ENCODE assay signal across 8 cellular contexts in genomic region chr19:50329146-50329925, GRCh38. TPM values are rescaled to one million over a fixed set of nuclear protein-coding genes. Genes with fewer than 3 reads are reported as not detected.
DNase-seq lines count a peak whose midpoint lies in the region; ATAC-seq, FAIRE-seq and TF ChIP-seq lines count a peak whose summit lies in the region.

KCNC3 (minus strand) TSS chr19:50329377; CDS start chr19:50329082, 295 bp downstream.

- TF ChIP-seq POLR2A in GM19193 (IDR thresholded peaks at IDR 0.05; ENCODE audit: extremely low read depth, insufficient read depth, insufficient read length) (peak; percentile 71), endothelial cell of umbilical vein (IDR thresholded peaks at IDR 0.05; ENCODE audit: low read depth, low read length) (no peak)

- H3K4me3 ChIP-seq in endothelial cell of umbilical vein (replicated peaks in 1 of 3; ENCODE audit: insufficient read depth in 1 of 3, low read depth in 1 of 3, low read length in 3 of 3) (peak within 1 kb of the TSS; percentile 28 to 42 (median 31)), mesodermal cell (ENCODE audit: extremely low read depth, insufficient read depth, low read length, poor library complexity, severe bottlenecking) (peak within 1 kb of the TSS; percentile 40)

- no peaks in the 10 kb centered on the region for H3K79me2 ChIP-seq in endothelial cell of umbilical vein (ENCODE audit: control insufficient read depth, insufficient read depth, low read length)

- no peak for TF ChIP-seq CTCF in endothelial cell of umbilical vein (IDR thresholded peaks at IDR 0.05; ENCODE audit: extremely low read depth in 1 of 2, insufficient read depth in 1 of 2, low read depth in 1 of 2, low read length in 2 of 2)

- POLR2A ChIA-PET in endothelial cell of umbilical vein (lab: Charles Lee) = interaction anchor here (0.8 kb wide), 1 partner anchor 182 kb away, joined by 5 read pairs; the partner anchor contains the start of gene JOSD2

- peak; percentile 92 for DNase-seq in AG20443 (ENCODE audit: low spot score)
- DNase-seq in NCI-H82 treated with DMSO at 0.1 percent for 48 hours (lab: John Stamatoyannopoulos, UW; ENCODE audit: unreplicated experiment) = peak; percentile 76
- DNase-seq in activated CD8-positive, alpha-beta memory T cell treated with anti-CD3 and anti-CD28 coated beads, Interleukin-2, amount 50 U/mL, for 48 hours = peak; percentile 97
- peak; percentile 99 for DNase-seq in endothelial cell of umbilical vein (ENCODE audit: low read depth, low spot score)
- DNase-seq in stimulated activated CD8-positive, alpha-beta memory T cell treated with anti-CD3 and anti-CD28 coated beads, Interleukin-15, amount 100 ng/mL, for 4 hours (ENCODE audit: low read depth in 2 of 2) = peak; percentile 56 to 92

- H3K9me1 ChIP-seq in endothelial cell of umbilical vein (replicated peaks; ENCODE audit: control insufficient read depth, extremely low read depth, insufficient read depth, low read length) = no peaks in the 10 kb centered on the region

- peak within 1 kb of the TSS; percentile 90 for H2AFZ ChIP-seq in endothelial cell of umbilical vein (ENCODE audit: low read depth, low read length)

- no peak within 1 kb of the TSS for H3K9ac ChIP-seq in endothelial cell of umbilical vein (replicated peaks; ENCODE audit: extremely low read depth, insufficient read depth, low read length)

- CTCF ChIA-PET in endothelial cell of umbilical vein (lab: Charles Lee) = interaction anchor here (0.6 to 2.6 kb wide), 31 partner anchors 10 to 592 kb away, joined by 3 to 173 read pairs (median 5); partner anchors contain the start of gene POLD1

- no peaks in the 10 kb centered on the region for H3K36me3 ChIP-seq in endothelial cell of umbilical vein (ENCODE audit: control insufficient read depth in 2 of 2, extremely low read depth in 1 of 2, insufficient read depth in 2 of 2, low read length in 2 of 2)
- no peaks in the 10 kb centered on the region for H3K36me3 ChIP-seq in mesodermal cell (ENCODE audit: control insufficient read depth, insufficient read depth, low read length)

- WGBS in mesodermal cell (ENCODE audit: insufficient coverage in 2 of 2), 2 experiments = 25 to 28% methylated on average over 28 to 39 of the region's 43 CpGs

- dilution Hi-C loops in endothelial cell of umbilical vein (cut with MboI; ENCODE audit: extremely low pct_ligation_motif_present, low sequenced_read_pairs) = no loop called here

- H3K27me3 ChIP-seq in endothelial cell of umbilical vein (ENCODE audit: control insufficient read depth in 2 of 2, insufficient read depth in 2 of 2, low read length in 2 of 2) = peaks cover 32 to 35% of the 10 kb centered on the region in 2 experiments

- H3K4me1 ChIP-seq in endothelial cell of umbilical vein (ENCODE audit: control insufficient read depth, extremely low read depth, insufficient read depth, low read length) = peaks cover 9% of the 10 kb centered on the region
- peaks cover 2% of the 10 kb centered on the region for H3K4me1 ChIP-seq in mesodermal cell (ENCODE audit: control insufficient read depth, insufficient read depth, low read length, poor library complexity, severe bottlenecking)

- intact Hi-C loops in endothelial cell of umbilical vein (cut with micrococcal nuclease) = loop anchor here (1.0 to 5.0 kb wide), 3 partner anchors 27 to 393 kb away; partner anchors contain the start of gene CLEC11A

- no peaks in the 10 kb centered on the region for H4K20me1 ChIP-seq in endothelial cell of umbilical vein (replicated peaks; ENCODE audit: control insufficient read depth, extremely low read depth, insufficient read depth, low read length)

- peak; percentile 38 for ATAC-seq in HG03442 (IDR thresholded peaks at IDR 0.05; ENCODE audit: unreplicated experiment)

- peak within 1 kb of the TSS; percentile 72 for H3K4me2 ChIP-seq in endothelial cell of umbilical vein (ENCODE audit: insufficient read depth, low read length)

- no peaks in the 10 kb centered on the region for H3K9me3 ChIP-seq in endothelial cell of umbilical vein (replicated peaks; ENCODE audit: control insufficient read depth, insufficient read depth, low read length)
- H3K9me3 ChIP-seq in mesodermal cell (ENCODE audit: control insufficient read depth, low read length) = peaks cover 7% of the 10 kb centered on the region

- no peak within 1 kb of the TSS for H3K27ac ChIP-seq in endothelial cell of umbilical vein (ENCODE audit: insufficient read depth, low read depth, low read length)
- H3K27ac ChIP-seq in mesodermal cell (ENCODE audit: low read depth, low read length, severe bottlenecking) = peak within 1 kb of the TSS; percentile 72

- peak; percentile 93 for FAIRE-seq in endothelial cell of umbilical vein (lab: Jason Lieb, UNC)

- BruUV-seq in endothelial cell of umbilical vein (replicated peaks; lab: Mats Ljungman, UMichigan) = no TSS peak

TF ChIP-seq in endothelial cell of umbilical vein, 7 proteins besides CTCF, POLR2A, EP300 and RAD21:
- TF ChIP-seq FOS (IDR thresholded peaks at IDR 0.05; ENCODE audit: borderline replicate concordance, insufficient read depth, low read length) (no peak), POLR2AphosphoS5 (IDR thresholded peaks at IDR 0.05; ENCODE audit: insufficient read depth, low read depth, low read length) (no peak), JUN (IDR thresholded peaks at IDR 0.05; ENCODE audit: borderline replicate concordance, insufficient read depth, insufficient read length, low read depth) (no peak)
TF ChIP-seq in endothelial cell of umbilical vein: peak in this region for 0.

RNA-seq across cellular contexts. Expression of gene KCNC3, which starts in this region (rescaled TPM):
- total RNA-seq in endothelial cell of umbilical vein = 0.76 and 0.91 TPM in 2 replicates
- polyA plus RNA-seq in endothelial cell of umbilical vein = 0.22 and 0.30 TPM in 2 replicates
- polyA plus RNA-seq in endothelial cell of umbilical vein (2011; cell fraction: cytosol; rRNA removed) = 0.13 TPM in 2 replicates
- polyA plus RNA-seq in endothelial cell of umbilical vein (2011; cell fraction: nucleus; rRNA removed) = 0.92 and 0.99 TPM in 2 replicates
- polyA plus RNA-seq in endothelial cell of umbilical vein (2012) = 0.60 and 1.2 TPM in 2 replicates
- polyA minus RNA-seq in endothelial cell of umbilical vein = 0.30 and 0.53 TPM in 2 replicates
- polyA minus RNA-seq in endothelial cell of umbilical vein (2011; cell fraction: cytosol; rRNA and poly(A)+ RNA removed) = not detected
- polyA minus RNA-seq in endothelial cell of umbilical vein (2011; cell fraction: nucleus; rRNA and poly(A)+ RNA removed) = 0.53 and 0.72 TPM in 2 replicates
- 4.1 TPM for polyA plus RNA-seq in mesodermal cell (2013, experiment 1 of 2)
- 2.7 TPM for polyA plus RNA-seq in mesodermal cell (2013, experiment 2 of 2)
